ENCODE assay signal across 16 cellular contexts in genomic region chr4:159193256-159193655, GRCh38.
DNase-seq lines count a peak whose midpoint lies in the region; ATAC-seq, FAIRE-seq and TF ChIP-seq lines count a peak whose summit lies in the region.
"Had no signal": no experiment of that assay in that cellular context is flagged by ENCODE, and none has a peak within 500 bp of the region (broad histone marks: within the 10 kb centered on the region; RNA-seq: fewer than 3 reads in every experiment).

No MANE protein-coding gene starts in this region.

- H3K4me3 ChIP-seq in SK-N-MC (peak overlapping the region; percentile 22; the same call in 1 of the 2 replicates), fibroblast of villous mesenchyme (ENCODE audit: low read depth, low read length) (no peak overlapping the region), osteoblast (ENCODE audit: insufficient read depth, low read length) (no peak overlapping the region), coronary artery (no peak overlapping the region)

- peak overlapping the region; percentile 56; the same call in 1 of the 2 replicates for H3K27ac ChIP-seq in SK-N-MC
- no peak overlapping the region for H3K27ac ChIP-seq in osteoblast (ENCODE audit: low read depth, low read length)
- no peak overlapping the region for H3K27ac ChIP-seq in coronary artery
- H3K27ac ChIP-seq: HL-60 had no signal

- no peak for ATAC-seq in left lobe of liver

- H3K9me3 ChIP-seq in SK-N-MC (ENCODE audit: low read depth, low read length) (no peaks in the 10 kb centered on the region), osteoblast (ENCODE audit: low read depth, low read length) (no peaks in the 10 kb centered on the region)

- no peak overlapping the region for H3K4me2 ChIP-seq in osteoblast (ENCODE audit: insufficient read depth, low read length)

- H3K27me3 ChIP-seq in osteoblast (ENCODE audit: insufficient read depth, low read length) = no peaks in the 10 kb centered on the region

- H2AFZ ChIP-seq in osteoblast (ENCODE audit: low read length) = no peak overlapping the region

- in situ Hi-C loops in KBM-7 (cut with MboI; ENCODE audit: low pct_unique_long_range_greater_than_20kb, low sequenced_read_pairs) = no loop called here

- peaks cover 12% of the 10 kb centered on the region for H3K79me2 ChIP-seq in osteoblast (ENCODE audit: insufficient read depth, low read length)

- H3K36me3 ChIP-seq in SK-N-MC (ENCODE audit: insufficient read depth, low read length) (no peaks in the 10 kb centered on the region), osteoblast (ENCODE audit: insufficient read depth, low read length) (peaks cover 3% of the 10 kb centered on the region)

- TF ChIP-seq CTCF in fibroblast of villous mesenchyme (IDR thresholded peaks at IDR 0.05; ENCODE audit: insufficient read depth, low read depth, low read length) (no peak), osteoblast (IDR thresholded peaks at IDR 0.05; ENCODE audit: extremely low read depth, low read depth, low read length) (no peak), coronary artery (IDR thresholded peaks at IDR 0.05) (no peak)

- DNase-seq in SK-N-MC (ENCODE audit: low read depth, low spot score) (no peak), fibroblast of villous mesenchyme (ENCODE audit: low read depth) (peak; percentile 80), osteoblast (ENCODE audit: insufficient read length, low spot score, missing footprints) (peak; percentile 32), coronary artery (ENCODE audit: low spot score) (no peak), left lobe of liver (ENCODE audit: low spot score) (no peak), KBM-7 (no peak)
- no peak for DNase-seq in activated naive CD4-positive, alpha-beta T cell treated with Interleukin-2 at 50 U/mL for 16 hours
- DNase-seq: C1 segment of cervical spinal cord; CD4-positive, alpha-beta T cell; DMS79; EL; HCEC 1CT; HFFc6 had no signal

- H4K20me1 ChIP-seq in osteoblast (ENCODE audit: insufficient read depth, low read length) = peaks cover 3% of the 10 kb centered on the region

- FAIRE-seq in A204.1 (lab: Jason Lieb, UNC) = peak; percentile 6
- FAIRE-seq: GM12891 had no signal

- peaks cover 16% of the 10 kb centered on the region for H3K4me1 ChIP-seq in osteoblast (ENCODE audit: insufficient read depth, low read length)

- peak overlapping the region; percentile 30 for H3K9ac ChIP-seq in SK-N-MC (ENCODE audit: insufficient read length)

Comparison
In these comparisons a context has a peak if more than half of its experiments do, and no peak if none do; other contexts are left out.
1. DNase-seq: peak in fibroblast of villous mesenchyme (single experiment) and osteoblast (single experiment); none in SK-N-MC (single experiment), activated naive CD4-positive, alpha-beta T cell treated with Interleukin-2 at 50 U/mL for 16 hours (single experiment), coronary artery (single experiment), left lobe of liver (single experiment) and KBM-7 (single experiment).